20 cellular contexts compared by ENCODE assay signal in genomic region chr17:82582709-82583108, GRCh38.
"Had no signal": no experiment of that assay in that cellular context is flagged by ENCODE, and none has a peak within 500 bp of the region (broad histone marks: within the 10 kb centered on the region; RNA-seq: fewer than 3 reads in every experiment).

No MANE protein-coding gene starts in this region.

- H3K4me3 ChIP-seq: lung, prostate gland, skin epidermis, uterus had no signal

- DNase-seq: activated CD4-positive, alpha-beta memory T cell treated with anti-CD3 and anti-CD28 coated beads, Interleukin-2, amount 10 ng/mL, durations not matched to agents 7 days and 5 days; activated CD4-positive, alpha-beta T cell treated with anti-CD3 and anti-CD28 coated beads for 48 hours; activated CD4-positive, CD25-positive, alpha-beta regulatory T cell; activated naive CD4-positive, alpha-beta T cell treated with anti-CD3 and anti-CD28 coated beads, Interleukin-2, amount 10 ng/mL, durations not matched to agents 7 days and 5 days; activated naive CD8-positive, alpha-beta T cell treated with anti-CD3 and anti-CD28 coated beads, Interleukin-2, amount 50 U/mL, for 24 hours; activated T-cell treated with anti-CD3 and anti-CD28 coated beads, Interleukin-2, amount 50 U/mL, for 4 hours; anterior cingulate cortex; brain microvascular endothelial cell; central memory CD4-positive, alpha-beta T cell; endodermal cell; midbrain; stimulated activated CD4-positive, alpha-beta T cell treated with anti-CD3 and anti-CD28 coated beads, Interleukin-4, amount 100 ng/mL, for 1 hour; uterus had no signal

- H3K36me3 ChIP-seq: uterus had no signal

- H3K4me1 ChIP-seq: prostate gland, uterus had no signal

- H3K9me3 ChIP-seq: prostate gland, uterus had no signal

- H3K27me3 ChIP-seq: brain microvascular endothelial cell, uterus had no signal

- H3K27ac ChIP-seq: epithelial cell of prostate, prostate gland, uterus had no signal

- FAIRE-seq: colon, keratinocyte had no signal

- ATAC-seq: activated naive CD8-positive, alpha-beta T cell treated with anti-CD3 and anti-CD28 coated beads, Interleukin-2, amount 50 U/mL, for 24 hours; activated T-cell treated with anti-CD3 and anti-CD28 coated beads, Interleukin-2, amount 50 U/mL, for 4 hours; right cardiac atrium had no signal
